Comparison of ENCODE assay signal across 12 cellular contexts in the genomic region with DNA sequence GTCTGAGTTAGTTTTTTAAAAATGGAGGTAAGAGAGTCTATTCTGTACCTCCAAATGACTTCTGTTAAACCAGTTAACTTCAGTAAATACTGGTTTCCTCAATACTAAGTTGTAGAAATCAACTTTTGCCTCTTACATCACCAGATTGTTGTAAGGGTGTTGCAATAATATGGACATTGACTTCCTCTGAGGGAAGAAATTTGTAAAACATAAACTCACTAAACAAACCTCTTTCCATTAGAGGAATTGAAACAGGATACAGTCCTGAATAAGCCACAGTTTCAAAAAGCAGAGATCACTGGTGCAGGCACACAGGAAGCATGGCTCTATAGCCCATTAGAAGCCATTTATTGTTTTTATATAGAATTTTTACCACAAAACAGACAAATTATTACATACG. TPM values are rescaled to one million over a fixed set of nuclear protein-coding genes. Genes with fewer than 3 reads are reported as not detected.
DNase-seq lines count a peak whose midpoint lies in the region; ATAC-seq and TF ChIP-seq lines count a peak whose summit lies in the region.
"Had no signal": no experiment of that assay in that cellular context is flagged by ENCODE, and none has a peak within 500 bp of the region (broad histone marks: within the 10 kb centered on the region; RNA-seq: fewer than 3 reads in every experiment).

No MANE protein-coding gene starts in this region.

- H3K27me3 ChIP-seq in ACC112 (ENCODE audit: insufficient read depth, low read length) (no peaks in the 10 kb centered on the region), spleen (replicated peaks in 1 of 7) (no peaks in the 10 kb centered on the region)
- H3K27me3 ChIP-seq: suprapubic skin had no signal

- peak overlapping the region; percentile 41 for H3K27ac ChIP-seq in ACC112 (ENCODE audit: low read depth, low read length)
- peak overlapping the region in 3 of 8 donors; percentile 0 to 39 (median 10) for H3K27ac ChIP-seq in spleen
- H3K27ac ChIP-seq in substantia nigra (ENCODE audit: low read depth, low read length, poor library complexity, severe bottlenecking): no peak overlapping the region
- H3K27ac ChIP-seq: suprapubic skin had no signal

- DNase-seq in epithelial cell of esophagus (ENCODE audit: low read depth): peak; percentile 4
- DNase-seq in spleen: no peak
- DNase-seq in SW 1271 (lab: John Stamatoyannopoulos, UW): no peak
- no peak for DNase-seq in NCI-H2029 treated with DMSO at 0.1 percent for 48 hours (lab: John Stamatoyannopoulos, UW)
- DNase-seq in substantia nigra (lab: John Stamatoyannopoulos, UW): no peak
- DNase-seq: activated naive CD4-positive, alpha-beta T cell; endodermal cell; NCI-H345 had no signal

- H3K4me3 ChIP-seq in ACC112 (ENCODE audit: low read depth, low read length) (no peak overlapping the region), epithelial cell of esophagus (ENCODE audit: low read length) (no peak overlapping the region), spleen (no peak overlapping the region)
- H3K4me3 ChIP-seq: suprapubic skin had no signal

- peak; percentile 75 for ATAC-seq in GM21515 (IDR thresholded peaks at IDR 0.05; ENCODE audit: unreplicated experiment)
- ATAC-seq in HG03442 (IDR thresholded peaks at IDR 0.05; ENCODE audit: unreplicated experiment): peak; percentile 74

- TF ChIP-seq POLR2A in spleen (IDR thresholded peaks at IDR 0.05): no peak

- H3K79me2 ChIP-seq in ACC112 (ENCODE audit: control insufficient read depth, insufficient read depth, low read length, unreplicated experiment): no peaks in the 10 kb centered on the region

- 51 to 67% (median 60%) methylated on average over 1 of the region's 1 CpG for WGBS in spleen, 5 donors

- H3K36me3 ChIP-seq in ACC112 (ENCODE audit: insufficient read depth, low read length) (no peaks in the 10 kb centered on the region), spleen (no peaks in the 10 kb centered on the region)
- H3K36me3 ChIP-seq: suprapubic skin had no signal

- intact Hi-C loops in spleen (cut with DNase I; ENCODE audit: low total_unique reads): no loop called here

- H3K9me3 ChIP-seq in spleen: no peaks in the 10 kb centered on the region
- H3K9me3 ChIP-seq: suprapubic skin had no signal

- no peak overlapping the region for H2AFZ ChIP-seq in ACC112 (ENCODE audit: low read length, unreplicated experiment)

- no peak for TF ChIP-seq CTCF in epithelial cell of esophagus (IDR thresholded peaks at IDR 0.05; ENCODE audit: insufficient read depth, low read depth, low read length, missing control alignments)
- TF ChIP-seq CTCF in spleen (IDR thresholded peaks at IDR 0.05 in 8 of 11, conservative IDR thresholded peaks at IDR 0.05 in 3 of 11): no peak

- H3K4me1 ChIP-seq in ACC112 (ENCODE audit: control insufficient read depth, insufficient read depth, low read length, unreplicated experiment): peaks cover 29% of the 10 kb centered on the region
- H3K4me1 ChIP-seq in spleen: peaks cover 0 to 12% (median 3%) of the 10 kb centered on the region in 6 donors
- H3K4me1 ChIP-seq: suprapubic skin had no signal

RNA-seq across cellular contexts. Expression of gene SLCO6A1, which starts 32.7 kb away (rescaled TPM):
- not detected for total RNA-seq in spleen
- not detected for polyA plus RNA-seq in spleen
- total RNA-seq: suprapubic skin had no signal
